Comparison of ENCODE assay signal across 8 cellular contexts in genomic region chr7:128869944-128870285, GRCh38. TPM values are rescaled to one million over a fixed set of nuclear protein-coding genes. Genes with fewer than 3 reads are reported as not detected.
DNase-seq lines count a peak whose midpoint lies in the region; ATAC-seq, FAIRE-seq and TF ChIP-seq lines count a peak whose summit lies in the region.

No MANE protein-coding gene starts in this region.

- no peaks in the 10 kb centered on the region for H4K20me1 ChIP-seq in HCT116 (ENCODE audit: insufficient read depth)
- no peaks in the 10 kb centered on the region for H4K20me1 ChIP-seq in HepG2 (ENCODE audit: insufficient read depth, low read length)

- H3K27me3 Mint-ChIP-seq in activated naive CD4-positive, alpha-beta T cell treated with anti-CD3 and anti-CD28 coated beads for 36 hours (ENCODE audit: low read depth), result peaks cover 9% of the 10 kb centered on the region
- peaks cover 36% of the 10 kb centered on the region for H3K27me3 Mint-ChIP-seq in type B pancreatic cell

- TF ChIP-seq EP300 in HepG2 (IDR thresholded peaks at IDR 0.05; ENCODE audit: low read depth in 2 of 2, low read length in 2 of 2) (no peak), HepG2 (CRISPR knock-in tag; IDR thresholded peaks at IDR 0.05; ENCODE audit: borderline replicate concordance) (no peak)

- FAIRE-seq in HepG2 (lab: Jason Lieb, UNC), result no peak

- no peaks in the 10 kb centered on the region for H3K9me3 Mint-ChIP-seq in activated naive CD4-positive, alpha-beta T cell treated with anti-CD3 and anti-CD28 coated beads for 36 hours
- H3K9me3 Mint-ChIP-seq in type B pancreatic cell, result no peaks in the 10 kb centered on the region

- no peak for TF ChIP-seq CTCF in BJ (IDR thresholded peaks at IDR 0.05; ENCODE audit: insufficient read depth, low read depth, low read length)
- TF ChIP-seq CTCF in HCT116 (IDR thresholded peaks at IDR 0.05 in 2 of 3, conservative IDR thresholded peaks at IDR 0.05 in 1 of 3; ENCODE audit: borderline replicate concordance in 1 of 3, insufficient read depth in 1 of 3, low read depth in 2 of 3, low read length in 2 of 3), result no peak
- no peak; the same call in 1 of the 2 replicates for TF ChIP-seq CTCF in HepG2 (CRISPR knock-in tag; IDR thresholded peaks at IDR 0.05)
- no peak for TF ChIP-seq CTCF in type B pancreatic cell (conservative IDR thresholded peaks at IDR 0.05)

- no peak for ATAC-seq in HCT116
- peak; percentile 52 for ATAC-seq in HepG2
- ATAC-seq in HG03097 (IDR thresholded peaks at IDR 0.05; ENCODE audit: low FRiP score, unreplicated experiment), result no peak
- ATAC-seq in HG03457 (IDR thresholded peaks at IDR 0.05; ENCODE audit: unreplicated experiment), result no peak

- TF ChIP-seq RAD21 in HCT116 (IDR thresholded peaks at IDR 0.05; ENCODE audit: low read depth) (no peak), HepG2 (CRISPR knock-in tag; IDR thresholded peaks at IDR 0.05) (no peak)

- POLR2A ChIA-PET in BJ (lab: Charles Lee), result no interaction called here
- POLR2A ChIA-PET in HCT116 (lab: Charles Lee), result no interaction called here
- POLR2A ChIA-PET in HepG2 (lab: Yijun Ruan, JAX), result no interaction called here

- H3K79me2 ChIP-seq in HCT116 (ENCODE audit: insufficient read depth, low read length) (peaks cover 3% of the 10 kb centered on the region; the same call in 1 of the 2 replicates), HepG2 (ENCODE audit: insufficient read depth, low read length) (no peaks in the 10 kb centered on the region)

- H3K27me3 ChIP-seq in BJ (ENCODE audit: control insufficient read depth, insufficient read depth, low read length), result peaks cover 9% of the 10 kb centered on the region
- H3K27me3 ChIP-seq in HCT116 (ENCODE audit: insufficient read depth, low read length), result no peaks in the 10 kb centered on the region
- H3K27me3 ChIP-seq in HepG2 (ENCODE audit: control insufficient read depth in 1 of 2, insufficient read depth in 2 of 2, low read length in 2 of 2), result peaks cover 3 to 12% of the 10 kb centered on the region in 2 experiments; a peak in 4 of 5 replicates

- DNase-seq in BJ (ENCODE audit: low read depth) (no peak), HCT116 (ENCODE audit: low read depth, low spot score) (no peak), HepG2 (ENCODE audit: low spot score) (no peak), type B pancreatic cell (ENCODE audit: extremely low spot score, unreplicated experiment) (no peak), NCI-H2081 treated with DMSO at 0.1 percent for 48 hours (lab: John Stamatoyannopoulos, UW) (no peak)
- peak; percentile 18 for DNase-seq in activated naive CD4-positive, alpha-beta T cell treated with anti-CD3 and anti-CD28 coated beads for 36 hours

- in situ Hi-C loops in HepG2 (cut with HindIII; ENCODE audit: extremely low pct_ligation_motif_present, low pct_unique_long_range_greater_than_20kb), result no loop called here

- H2AFZ ChIP-seq in HCT116 (ENCODE audit: low read depth, low read length, poor library complexity, severe bottlenecking) (no peak overlapping the region), HepG2 (ENCODE audit: low read length) (no peak overlapping the region)

- H3K27ac Mint-ChIP-seq in activated naive CD4-positive, alpha-beta T cell treated with anti-CD3 and anti-CD28 coated beads for 36 hours, result no peak overlapping the region
- no peak overlapping the region for H3K27ac Mint-ChIP-seq in type B pancreatic cell

- BruUV-seq in HCT116 (replicated peaks; lab: Mats Ljungman, UMichigan) (no TSS peak), HepG2 (replicated peaks; lab: Mats Ljungman, UMichigan) (no TSS peak)

- H3K9me3 ChIP-seq in HCT116 (ENCODE audit: control insufficient read depth in 1 of 2, insufficient read depth in 1 of 2, low read depth in 1 of 2, low read length in 2 of 2) (no peaks in the 10 kb centered on the region), HepG2 (ENCODE audit: low read length) (no peaks in the 10 kb centered on the region)

- H3K36me3 ChIP-seq in BJ (ENCODE audit: control insufficient read depth, insufficient read depth, low read length) (peaks cover 9% of the 10 kb centered on the region), HCT116 (ENCODE audit: control insufficient read depth in 1 of 2, insufficient read depth in 2 of 2, low read length in 2 of 2) (peaks cover 3 to 4% of the 10 kb centered on the region in 2 experiments; a peak in 2 of 4 replicates), HepG2 (replicated peaks in 1 of 2; ENCODE audit: control insufficient read depth in 1 of 2, insufficient read depth in 2 of 2, low read length in 2 of 2) (peaks cover 0 to 4% of the 10 kb centered on the region in 2 experiments; a peak in 2 of 5 replicates)

- H3K27ac ChIP-seq in HCT116 (ENCODE audit: low read depth, low read length) (peak overlapping the region; percentile 58; the same call in 1 of the 2 replicates), HepG2 (ENCODE audit: extremely low read length, insufficient read depth, low read length) (no peak overlapping the region)

- H3K9me2 ChIP-seq in HCT116 (ENCODE audit: insufficient read depth), result no peaks in the 10 kb centered on the region

- intact Hi-C loops in HCT116 (cut with micrococcal nuclease) (no loop called here), HepG2 (cut with micrococcal nuclease; ENCODE audit: unreplicated experiment) (loop anchor here (5.0 to 10.0 kb wide), 2 partner anchors 33 to 85 kb away; no protein-coding TSS in a partner anchor)
- intact Hi-C loops in activated naive CD4-positive, alpha-beta T cell treated with anti-CD3 and anti-CD28 coated beads for 36 hours (cut with micrococcal nuclease), result loop anchor here (1.0 kb wide), 1 partner anchor 8 kb away; the partner anchor contains the start of gene ATP6V1F

- RAD21 ChIA-PET in HCT116 (lab: Charles Lee; ENCODE audit: low non-redundant PET in 1 of 2, low total read pairs in 2 of 2, uncharacterized antibody in 2 of 2, unreplicated experiment in 2 of 2), result no interaction called here

- H3K4me1 ChIP-seq in HCT116 (ENCODE audit: control insufficient read depth in 1 of 2, insufficient read depth in 2 of 2, low read length in 2 of 2) (peaks cover 33 to 69% of the 10 kb centered on the region in 2 experiments), HepG2 (ENCODE audit: insufficient read depth, low read length) (peaks cover 43% of the 10 kb centered on the region)

- H3K4me3 ChIP-seq in BJ (ENCODE audit: low read depth, low read length), result peak overlapping the region; percentile 39
- H3K4me3 ChIP-seq in HCT116 (replicated peaks in 1 of 2; ENCODE audit: low read depth in 1 of 2, low read length in 2 of 2), result no peak overlapping the region
- peak overlapping the region; percentile 63 to 73 (median 68); a peak in 5 of 6 replicates for H3K4me3 ChIP-seq in HepG2 (replicated peaks in 1 of 3; ENCODE audit: insufficient read depth in 1 of 3, low read depth in 2 of 3, low read length in 3 of 3)

- H3K4me1 Mint-ChIP-seq in activated naive CD4-positive, alpha-beta T cell treated with anti-CD3 and anti-CD28 coated beads for 36 hours (ENCODE audit: low read depth), result peaks cover 6% of the 10 kb centered on the region
- H3K4me1 Mint-ChIP-seq in type B pancreatic cell (ENCODE audit: unreplicated experiment), result peaks cover 30% of the 10 kb centered on the region

- H3K36me3 Mint-ChIP-seq in activated naive CD4-positive, alpha-beta T cell treated with anti-CD3 and anti-CD28 coated beads for 36 hours (ENCODE audit: low read depth), result peaks cover 3% of the 10 kb centered on the region
- peaks cover 17% of the 10 kb centered on the region for H3K36me3 Mint-ChIP-seq in type B pancreatic cell

- H3K9ac ChIP-seq in HCT116 (ENCODE audit: low read length) (no peak overlapping the region), HepG2 (ENCODE audit: insufficient read depth, low read depth, low read length) (peak overlapping the region; percentile 40)

- CTCF ChIA-PET in BJ (lab: Yijun Ruan, JAX), result interaction anchor here (1.5 to 2.9 kb wide), 3 partner anchors 10 to 13 kb away, joined by 4 to 15 read pairs (median 7); no protein-coding TSS in a partner anchor
- CTCF ChIA-PET in HCT116 (lab: Charles Lee), result interaction anchor here (0.9 kb wide), 1 partner anchor 14 kb away, joined by 3 read pairs; no protein-coding TSS in a partner anchor
- CTCF ChIA-PET in activated naive CD4-positive, alpha-beta T cell treated with anti-CD3 and anti-CD28 coated beads for 36 hours (lab: Charles Lee), result interaction anchor here (0.6 to 1.3 kb wide), 3 partner anchors 8 to 267 kb away, joined by 3 to 4 read pairs (median 3); no protein-coding TSS in a partner anchor
- CTCF ChIA-PET in HepG2 (lab: Yijun Ruan, JAX; ENCODE audit: low intra/inter-chr PET ratio, low total read pairs), result no interaction called here

- under 1% methylated on average over 18 of the region's 30 CpGs for WGBS in HepG2 (ENCODE audit: low lambda C conversion rate)

- H3K4me3 Mint-ChIP-seq in activated naive CD4-positive, alpha-beta T cell treated with anti-CD3 and anti-CD28 coated beads for 36 hours, result peak overlapping the region; percentile 61
- peak overlapping the region; percentile 75 for H3K4me3 Mint-ChIP-seq in type B pancreatic cell

- peak overlapping the region; percentile 98 for H3K4me2 ChIP-seq in HCT116 (ENCODE audit: low read length)
- H3K4me2 ChIP-seq in HepG2 (ENCODE audit: low read depth, low read length), result peak overlapping the region; percentile 83

- no peak for TF ChIP-seq POLR2A in HCT116 (IDR thresholded peaks at IDR 0.05; ENCODE audit: borderline replicate concordance, extremely low read depth, insufficient read depth, insufficient read length)
- no peak for TF ChIP-seq POLR2A in HepG2 (IDR thresholded peaks at IDR 0.05; ENCODE audit: insufficient read depth in 1 of 2, low read depth in 2 of 2, low read length in 2 of 2)

RNA-seq across cellular contexts. Expression of gene ATP6V1F, which starts 7.3 kb away (rescaled TPM):
- polyA plus RNA-seq in BJ (2011; rRNA removed), result 192 and 198 TPM in 2 replicates
- 38.3 and 44.2 TPM in 2 replicates for polyA minus RNA-seq in BJ (2011; rRNA and poly(A)+ RNA removed)
- 149 TPM for total RNA-seq in HCT116 (2021; ENCODE audit: unreplicated experiment)
- polyA plus RNA-seq in HCT116 (2012), result 223 and 261 TPM in 2 replicates
- 100 to 1,000 TPM; 129 to 142 TPM for total RNA-seq in activated naive CD4-positive, alpha-beta T cell treated with anti-CD3 and anti-CD28 coated beads for 36 hours
- total RNA-seq in HepG2 (2016; rRNA removed; fragmentation: Illumina TruSeq; extraction: Trizol), result 87.2 and 107 TPM in 2 replicates
- total RNA-seq in HepG2 (2016; cell fraction: cytosol; rRNA removed; fragmentation: Illumina TruSeq; extraction: Trizol; ENCODE audit: low read depth), result 91.7 and 127 TPM in 2 replicates
- total RNA-seq in HepG2 (2016; cell fraction: insoluble cytoplasmic fraction; rRNA removed; fragmentation: Illumina TruSeq; extraction: Trizol), result 86.6 and 128 TPM in 2 replicates
- 87.9 and 101 TPM in 2 replicates for total RNA-seq in HepG2 (2016; cell fraction: membrane; rRNA removed; fragmentation: Illumina TruSeq; extraction: Trizol)
- 29.8 and 31.5 TPM in 2 replicates for total RNA-seq in HepG2 (2016; cell fraction: nucleus; rRNA removed; fragmentation: Illumina TruSeq; extraction: Trizol)
- polyA plus RNA-seq in HepG2 (2011; rRNA removed), result 132 and 144 TPM in 2 replicates
- 149 and 216 TPM in 2 replicates for polyA plus RNA-seq in HepG2 (2011; cell fraction: cytosol; rRNA removed)
- polyA plus RNA-seq in HepG2 (2011; cell fraction: nucleus; rRNA removed), result 54.3 and 63.6 TPM in 2 replicates
- polyA plus RNA-seq in HepG2 (2012), result 127 and 131 TPM in 2 replicates
- 134 and 154 TPM in 2 replicates for polyA plus RNA-seq in HepG2 (2016; cell fraction: cytosol; fragmentation: Illumina TruSeq; extraction: Trizol; ENCODE audit: low read depth)
- 186 and 188 TPM in 2 replicates for polyA plus RNA-seq in HepG2 (2016; cell fraction: insoluble cytoplasmic fraction; fragmentation: Illumina TruSeq; extraction: Trizol; ENCODE audit: low read depth)
- polyA plus RNA-seq in HepG2 (2016; cell fraction: membrane; fragmentation: Illumina TruSeq; extraction: Trizol; ENCODE audit: low read depth), result 130 and 137 TPM in 2 replicates
- 74.2 and 75.8 TPM in 2 replicates for polyA plus RNA-seq in HepG2 (2016; cell fraction: nucleus; fragmentation: Illumina TruSeq; extraction: Trizol; ENCODE audit: insufficient read depth, low read depth)
- 39.4 and 64.2 TPM in 2 replicates for polyA minus RNA-seq in HepG2 (2011; rRNA and poly(A)+ RNA removed; ENCODE audit: low replicate concordance)
- 18.0 and 20.1 TPM in 2 replicates for polyA minus RNA-seq in HepG2 (2011; cell fraction: cytosol; rRNA and poly(A)+ RNA removed)
- 9.9 and 10.6 TPM in 2 replicates for polyA minus RNA-seq in HepG2 (2011; cell fraction: nucleus; rRNA and poly(A)+ RNA removed)
- total RNA-seq in type B pancreatic cell (ENCODE audit: low replicate concordance), result 144 and 157 TPM in 2 replicates

RNA-seq across cellular contexts. Expression of gene FLNC, which starts 39.7 kb away (rescaled TPM):
- 24.6 and 58.6 TPM in 2 replicates for polyA plus RNA-seq in BJ (2011; rRNA removed)
- polyA minus RNA-seq in BJ (2011; rRNA and poly(A)+ RNA removed), result 174 and 276 TPM in 2 replicates
- 42.8 TPM for total RNA-seq in HCT116 (2021; ENCODE audit: unreplicated experiment)
- polyA plus RNA-seq in HCT116 (2012), result 38.4 and 60.1 TPM in 2 replicates
- under 1 TPM; 0.02 to 0.05 TPM for total RNA-seq in activated naive CD4-positive, alpha-beta T cell treated with anti-CD3 and anti-CD28 coated beads for 36 hours
- total RNA-seq in HepG2 (2016; rRNA removed; fragmentation: Illumina TruSeq; extraction: Trizol), result 0.01 and 0.02 TPM in 2 replicates
- total RNA-seq in HepG2 (2016; cell fraction: cytosol; rRNA removed; fragmentation: Illumina TruSeq; extraction: Trizol; ENCODE audit: low read depth), result not detected in 2 replicates
- total RNA-seq in HepG2 (2016; cell fraction: insoluble cytoplasmic fraction; rRNA removed; fragmentation: Illumina TruSeq; extraction: Trizol), result under 0.01 TPM in 1 of 2 replicates, not detected in the other
- not detected in 2 replicates for total RNA-seq in HepG2 (2016; cell fraction: membrane; rRNA removed; fragmentation: Illumina TruSeq; extraction: Trizol)
- total RNA-seq in HepG2 (2016; cell fraction: nucleus; rRNA removed; fragmentation: Illumina TruSeq; extraction: Trizol), result 0.06 TPM in 1 of 2 replicates, not detected in the other
- polyA plus RNA-seq in HepG2 (2011; rRNA removed), result 0.01 TPM in 1 of 2 replicates, not detected in the other
- polyA plus RNA-seq in HepG2 (2011; cell fraction: cytosol; rRNA removed), result 0.01 TPM in 2 replicates
- 0.02 and 0.05 TPM in 2 replicates for polyA plus RNA-seq in HepG2 (2011; cell fraction: nucleus; rRNA removed)
- 0.01 TPM in 1 of 2 replicates, not detected in the other for polyA plus RNA-seq in HepG2 (2012)
- polyA plus RNA-seq in HepG2 (2016; cell fraction: cytosol; fragmentation: Illumina TruSeq; extraction: Trizol; ENCODE audit: low read depth), result not detected in 2 replicates
- not detected in 2 replicates for polyA plus RNA-seq in HepG2 (2016; cell fraction: insoluble cytoplasmic fraction; fragmentation: Illumina TruSeq; extraction: Trizol; ENCODE audit: low read depth)
- polyA plus RNA-seq in HepG2 (2016; cell fraction: membrane; fragmentation: Illumina TruSeq; extraction: Trizol; ENCODE audit: low read depth), result not detected in 2 replicates
- polyA plus RNA-seq in HepG2 (2016; cell fraction: nucleus; fragmentation: Illumina TruSeq; extraction: Trizol; ENCODE audit: insufficient read depth, low read depth), result not detected in 2 replicates
- 0.16 and 0.19 TPM in 2 replicates for polyA minus RNA-seq in HepG2 (2011; rRNA and poly(A)+ RNA removed; ENCODE audit: low replicate concordance)
- polyA minus RNA-seq in HepG2 (2011; cell fraction: cytosol; rRNA and poly(A)+ RNA removed), result 0.09 and 0.10 TPM in 2 replicates
- under 0.01 TPM in 1 of 2 replicates, not detected in the other for polyA minus RNA-seq in HepG2 (2011; cell fraction: nucleus; rRNA and poly(A)+ RNA removed)
- 20.3 and 54.0 TPM in 2 replicates for total RNA-seq in type B pancreatic cell (ENCODE audit: low replicate concordance)

RNA-seq across cellular contexts. Expression of gene KCP, which starts 40.6 kb away (rescaled TPM):
- polyA plus RNA-seq in BJ (2011; rRNA removed) (0.02 TPM in 1 of 2 replicates, not detected in the other), HepG2 (2011; rRNA removed) (0.37 and 0.46 TPM in 2 replicates)
- not detected in 2 replicates for polyA minus RNA-seq in BJ (2011; rRNA and poly(A)+ RNA removed)
- total RNA-seq in HCT116 (2021; ENCODE audit: unreplicated experiment) (1.6 TPM), HepG2 (2016; rRNA removed; fragmentation: Illumina TruSeq; extraction: Trizol) (0.22 and 1.0 TPM in 2 replicates), type B pancreatic cell (ENCODE audit: low replicate concordance) (1.3 and 4.2 TPM in 2 replicates)
- 0.79 and 1.2 TPM in 2 replicates for polyA plus RNA-seq in HCT116 (2012)
- total RNA-seq in activated naive CD4-positive, alpha-beta T cell treated with anti-CD3 and anti-CD28 coated beads for 36 hours, result not detected
- total RNA-seq in HepG2 (2016; cell fraction: cytosol; rRNA removed; fragmentation: Illumina TruSeq; extraction: Trizol; ENCODE audit: low read depth), result 0.26 and 0.51 TPM in 2 replicates
- total RNA-seq in HepG2 (2016; cell fraction: insoluble cytoplasmic fraction; rRNA removed; fragmentation: Illumina TruSeq; extraction: Trizol), result 0.37 and 1.2 TPM in 2 replicates
- 0.28 and 0.48 TPM in 2 replicates for total RNA-seq in HepG2 (2016; cell fraction: membrane; rRNA removed; fragmentation: Illumina TruSeq; extraction: Trizol)
- total RNA-seq in HepG2 (2016; cell fraction: nucleus; rRNA removed; fragmentation: Illumina TruSeq; extraction: Trizol), result 1.3 and 2.0 TPM in 2 replicates
- polyA plus RNA-seq in HepG2 (2011; cell fraction: cytosol; rRNA removed), result 0.12 and 0.31 TPM in 2 replicates
- polyA plus RNA-seq in HepG2 (2011; cell fraction: nucleus; rRNA removed), result 6.6 and 8.0 TPM in 2 replicates
- polyA plus RNA-seq in HepG2 (2012), result 0.28 TPM in 2 replicates
- polyA plus RNA-seq in HepG2 (2016; cell fraction: cytosol; fragmentation: Illumina TruSeq; extraction: Trizol; ENCODE audit: low read depth), result 0.09 and 0.12 TPM in 2 replicates
- 0.17 and 0.24 TPM in 2 replicates for polyA plus RNA-seq in HepG2 (2016; cell fraction: insoluble cytoplasmic fraction; fragmentation: Illumina TruSeq; extraction: Trizol; ENCODE audit: low read depth)
- 0.20 and 0.23 TPM in 2 replicates for polyA plus RNA-seq in HepG2 (2016; cell fraction: membrane; fragmentation: Illumina TruSeq; extraction: Trizol; ENCODE audit: low read depth)
- polyA plus RNA-seq in HepG2 (2016; cell fraction: nucleus; fragmentation: Illumina TruSeq; extraction: Trizol; ENCODE audit: insufficient read depth, low read depth), result 2.1 and 3.1 TPM in 2 replicates
- 0.07 and 0.58 TPM in 2 replicates for polyA minus RNA-seq in HepG2 (2011; rRNA and poly(A)+ RNA removed; ENCODE audit: low replicate concordance)
- polyA minus RNA-seq in HepG2 (2011; cell fraction: cytosol; rRNA and poly(A)+ RNA removed), result not detected in 2 replicates
- polyA minus RNA-seq in HepG2 (2011; cell fraction: nucleus; rRNA and poly(A)+ RNA removed), result 1.1 and 1.4 TPM in 2 replicates

Comparison
In these comparisons a context has a peak if more than half of its experiments do, and no peak if none do; other contexts are left out.
1. H3K4me3 ChIP-seq: peak in BJ (single experiment) and HepG2 (3 of 3); none in HCT116 (0 of 2).
2. RNA of gene FLNC, which starts 39.7 kb away (total RNA-seq): 20.3 to 54.0 TPM in type B pancreatic cell and 42.8 TPM in HCT116 (single experiment); 0.02 to 0.05 TPM in activated naive CD4-positive, alpha-beta T cell treated with anti-CD3 and anti-CD28 coated beads for 36 hours and under 0.01 to 0.06 TPM in HepG2; every median in the first group is over 10 times any median in the second.